In the genomic region with DNA sequence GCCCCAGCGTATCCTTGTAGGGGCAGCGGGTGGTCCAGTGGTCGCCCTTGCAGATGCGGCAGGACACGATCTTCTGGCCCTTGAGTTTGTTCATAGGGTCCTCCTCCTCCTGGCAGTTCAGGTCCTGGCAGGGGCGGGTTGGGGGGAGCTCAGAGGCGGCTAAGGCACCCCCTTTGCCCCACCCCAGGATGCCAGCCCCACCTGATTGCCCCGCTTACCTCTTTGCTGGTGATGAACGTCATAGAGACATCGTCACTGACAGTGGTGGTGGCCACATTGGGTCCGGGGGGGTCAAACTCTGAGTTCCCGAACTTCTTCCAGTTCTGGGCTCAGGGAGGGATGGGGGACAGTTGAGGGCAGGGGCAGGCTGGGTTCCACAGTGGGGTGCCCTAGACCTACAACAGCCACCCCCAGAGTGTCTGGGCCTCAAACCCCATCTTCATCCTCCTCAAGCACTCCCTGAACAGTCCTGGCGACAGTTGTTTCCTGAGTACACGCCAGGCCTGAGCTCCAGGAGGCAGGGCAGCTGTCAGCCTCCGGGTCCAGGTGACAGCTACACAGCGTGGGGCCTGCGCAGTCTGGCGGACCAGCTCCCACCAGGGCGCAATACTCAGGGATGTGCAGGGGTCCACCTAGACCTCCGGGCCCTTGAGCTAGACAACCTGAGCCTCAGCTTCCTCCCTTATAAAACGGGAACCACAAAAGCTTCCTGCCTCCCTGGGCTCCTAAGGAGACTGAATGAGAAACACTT, we compare ENCODE assay signal across 1 cellular context.
TF ChIP-seq lines count a peak whose summit lies in the region.

No MANE protein-coding gene starts in this region.

TF ChIP-seq in IMR-90, 13 proteins besides CTCF, POLR2A, EP300 and RAD21:
- TF ChIP-seq MXI1 (IDR thresholded peaks at IDR 0.05; ENCODE audit: borderline replicate concordance, low read depth, low read length) (no peak), RCOR1 (IDR thresholded peaks at IDR 0.05; ENCODE audit: insufficient replicate concordance, low read length) (no peak), NFE2L2 (IDR thresholded peaks at IDR 0.05; ENCODE audit: low read depth, low read length) (no peak), BHLHE40 (IDR thresholded peaks at IDR 0.05; ENCODE audit: low read depth, low read length) (no peak), CHD1 (IDR thresholded peaks at IDR 0.05; ENCODE audit: low read depth, low read length) (no peak), CEBPB (IDR thresholded peaks at IDR 0.05; ENCODE audit: low read depth, low read length) (no peak), SMC3 (IDR thresholded peaks at IDR 0.05; ENCODE audit: low read depth, low read length) (no peak), MAFK (IDR thresholded peaks at IDR 0.05; ENCODE audit: low read depth, low read length) (no peak), MAZ (IDR thresholded peaks at IDR 0.05; ENCODE audit: borderline replicate concordance, low read depth, low read length) (no peak), RFX5 (IDR thresholded peaks at IDR 0.05; ENCODE audit: low read depth, low read length) (no peak), FOS (IDR thresholded peaks at IDR 0.05; ENCODE audit: low read depth, low read length) (no peak)
- TF ChIP-seq, protein P1, sequence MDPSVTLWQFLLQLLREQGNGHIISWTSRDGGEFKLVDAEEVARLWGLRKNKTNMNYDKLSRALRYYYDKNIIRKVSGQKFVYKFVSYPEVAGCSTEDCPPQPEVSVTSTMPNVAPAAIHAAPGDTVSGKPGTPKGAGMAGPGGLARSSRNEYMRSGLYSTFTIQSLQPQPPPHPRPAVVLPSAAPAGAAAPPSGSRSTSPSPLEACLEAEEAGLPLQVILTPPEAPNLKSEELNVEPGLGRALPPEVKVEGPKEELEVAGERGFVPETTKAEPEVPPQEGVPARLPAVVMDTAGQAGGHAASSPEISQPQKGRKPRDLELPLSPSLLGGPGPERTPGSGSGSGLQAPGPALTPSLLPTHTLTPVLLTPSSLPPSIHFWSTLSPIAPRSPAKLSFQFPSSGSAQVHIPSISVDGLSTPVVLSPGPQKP (IDR thresholded peaks at IDR 0.05; ENCODE audit: borderline replicate concordance, low read depth, low read length), result no peak
- TF ChIP-seq, protein P2, sequence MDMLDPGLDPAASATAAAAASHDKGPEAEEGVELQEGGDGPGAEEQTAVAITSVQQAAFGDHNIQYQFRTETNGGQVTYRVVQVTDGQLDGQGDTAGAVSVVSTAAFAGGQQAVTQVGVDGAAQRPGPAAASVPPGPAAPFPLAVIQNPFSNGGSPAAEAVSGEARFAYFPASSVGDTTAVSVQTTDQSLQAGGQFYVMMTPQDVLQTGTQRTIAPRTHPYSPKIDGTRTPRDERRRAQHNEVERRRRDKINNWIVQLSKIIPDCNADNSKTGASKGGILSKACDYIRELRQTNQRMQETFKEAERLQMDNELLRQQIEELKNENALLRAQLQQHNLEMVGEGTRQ (IDR thresholded peaks at IDR 0.05; ENCODE audit: low read depth, low read length), result no peak
TF ChIP-seq in IMR-90: peak in this region for 0.
